ENCODE assay signal across 1 cellular context in genomic region chr4:1802720-1803522, GRCh38.
TF ChIP-seq lines count a peak whose summit lies in the region.

No MANE protein-coding gene starts in this region.

TF ChIP-seq in IMR-90, 13 proteins besides CTCF, POLR2A, EP300 and RAD21 (continued from another document):
- TF ChIP-seq USF2 (IDR thresholded peaks at IDR 0.05; ENCODE audit: low read depth, low read length): no peak
- no peak for TF ChIP-seq CEBPB (IDR thresholded peaks at IDR 0.05; ENCODE audit: low read depth, low read length)
- TF ChIP-seq CHD1 (IDR thresholded peaks at IDR 0.05; ENCODE audit: low read depth, low read length): no peak
- TF ChIP-seq MAZ (IDR thresholded peaks at IDR 0.05; ENCODE audit: borderline replicate concordance, low read depth, low read length): no peak
- no peak for TF ChIP-seq NFE2L2 (IDR thresholded peaks at IDR 0.05; ENCODE audit: low read depth, low read length)
- no peak for TF ChIP-seq FOS (IDR thresholded peaks at IDR 0.05; ENCODE audit: low read depth, low read length)
- TF ChIP-seq MAFK (IDR thresholded peaks at IDR 0.05; ENCODE audit: low read depth, low read length): no peak
- TF ChIP-seq SMC3 (IDR thresholded peaks at IDR 0.05; ENCODE audit: low read depth, low read length): no peak
- no peak for TF ChIP-seq MXI1 (IDR thresholded peaks at IDR 0.05; ENCODE audit: borderline replicate concordance, low read depth, low read length)
- no peak for TF ChIP-seq RCOR1 (IDR thresholded peaks at IDR 0.05; ENCODE audit: insufficient replicate concordance, low read length)
- TF ChIP-seq RFX5 (IDR thresholded peaks at IDR 0.05; ENCODE audit: low read depth, low read length): no peak
TF ChIP-seq in IMR-90: peak in this region for 0.
